ENCODE assay signal across 11 cellular contexts in genomic region chr15:75709458-75709857, GRCh38. TPM values are rescaled to one million over a fixed set of nuclear protein-coding genes. Genes with fewer than 3 reads are reported as not detected.
A peak's percentile ranks its signal among the peaks of the same experiment; 100 is the strongest.
DNase-seq lines count a peak whose midpoint lies in the region; ATAC-seq and TF ChIP-seq lines count a peak whose summit lies in the region.
"Not testable (repeated sequence)": the region's sequence is repeated elsewhere in the genome, so short reads cannot be mapped to it uniquely, and the experiment has no call there.
"Had no signal": no experiment of that assay in that cellular context is flagged by ENCODE, and none has a peak within 500 bp of the region (broad histone marks: within the 10 kb centered on the region; RNA-seq: fewer than 3 reads in every experiment).

No MANE protein-coding gene starts in this region.

- not testable (repeated sequence) for H3K27me3 ChIP-seq in SK-N-SH (ENCODE audit: insufficient read depth); rectal smooth muscle tissue (ENCODE audit: control insufficient read depth, insufficient read depth, low read length); thyroid gland
- H3K27me3 ChIP-seq in lower lobe of right lung (ENCODE audit: low read depth) = peaks cover 16% of the 10 kb centered on the region

- H4K20me1 ChIP-seq in SK-N-SH (ENCODE audit: insufficient read depth) = not testable (repeated sequence)

- not testable (repeated sequence) for H3K9me2 ChIP-seq in SK-N-SH

- intact Hi-C loops in lower lobe of right lung (cut with DNase I); thyroid gland (cut with DNase I): not testable (repeated sequence)

- not testable (repeated sequence) for ATAC-seq in lower lobe of right lung

- DNase-seq in AG10803 (ENCODE audit: low read depth) = peak; percentile 34
- DNase-seq in NCI-H1694 (lab: John Stamatoyannopoulos, UW) = peak; percentile 23
- peak; percentile 84 for DNase-seq in SK-N-SH
- DNase-seq in coronary artery (ENCODE audit: low spot score) = peak; percentile 95
- peak; percentile 35 to 60 for DNase-seq in foreskin fibroblast
- not testable (repeated sequence) for DNase-seq in lower lobe of right lung
- DNase-seq in thyroid gland = peak; percentile 22 to 35

- not testable (repeated sequence) for H3K79me2 ChIP-seq in SK-N-SH (ENCODE audit: insufficient read depth)

- TF ChIP-seq CTCF in AG10803 (conservative IDR thresholded peaks at IDR 0.05; ENCODE audit: low read length); SK-N-SH (IDR thresholded peaks at IDR 0.05); coronary artery (IDR thresholded peaks at IDR 0.05); foreskin fibroblast (IDR thresholded peaks at IDR 0.05; ENCODE audit: low read depth, low read length); lower lobe of right lung (IDR thresholded peaks at IDR 0.05); thyroid gland (IDR thresholded peaks at IDR 0.05): not testable (repeated sequence)

- not testable (repeated sequence) for H3K9ac ChIP-seq in SK-N-SH
- peak overlapping the region; percentile 49 for H3K9ac ChIP-seq in rectal smooth muscle tissue (ENCODE audit: low read length)

- not testable (repeated sequence) for H2AFZ ChIP-seq in SK-N-SH (ENCODE audit: low read depth)

- POLR2A ChIA-PET in SK-N-SH (lab: Yijun Ruan, JAX) = interaction anchor here (0.9 kb wide), 1 partner anchor 15 kb away, joined by 3 read pairs; no protein-coding TSS in a partner anchor

- H3K36me3 ChIP-seq in SK-N-SH (replicated peaks in 1 of 2; ENCODE audit: control insufficient read depth in 1 of 2, insufficient read depth in 2 of 2, low read length in 1 of 2); lower lobe of right lung; rectal smooth muscle tissue (ENCODE audit: control insufficient read depth, insufficient read depth, low read length); thyroid gland: not testable (repeated sequence)

- not testable (repeated sequence) for H3F3A ChIP-seq in SK-N-SH (replicated peaks; ENCODE audit: insufficient read depth)

- not testable (repeated sequence) for TF ChIP-seq RAD21 in SK-N-SH (IDR thresholded peaks at IDR 0.05; ENCODE audit: low read length)

- not testable (repeated sequence) for H3K4me3 ChIP-seq in AG10803 (ENCODE audit: low read length); SK-N-SH (ENCODE audit: low read depth in 2 of 2, low read length in 1 of 2); thyroid gland (replicated peaks in 1 of 3)
- H3K4me3 ChIP-seq in coronary artery (peak overlapping the region; percentile 66), foreskin fibroblast (ENCODE audit: low read depth in 1 of 2, low read length in 2 of 2) (peak overlapping the region; percentile 25 to 30), lower lobe of right lung (peak overlapping the region; percentile 11), rectal smooth muscle tissue (ENCODE audit: low read length) (peak overlapping the region; percentile 65)

- not testable (repeated sequence) for H3K9me3 ChIP-seq in SK-N-SH, lower lobe of right lung, thyroid gland

- not testable (repeated sequence) for H3K4me2 ChIP-seq in SK-N-SH

- H3K4me1 ChIP-seq in SK-N-SH (ENCODE audit: control insufficient read depth in 1 of 2, insufficient read depth in 2 of 2, low read depth in 1 of 2, low read length in 1 of 2) (peaks cover 2 to 30% of the 10 kb centered on the region in 2 experiments; a peak in 3 of 4 replicates), lower lobe of right lung (peaks cover 19% of the 10 kb centered on the region), rectal smooth muscle tissue (ENCODE audit: control insufficient read depth, insufficient read depth, low read length) (peaks cover 47% of the 10 kb centered on the region), thyroid gland (peaks cover 8 to 13% of the 10 kb centered on the region in 2 donors)

- WGBS in SK-N-SH (ENCODE audit: low lambda C conversion rate) = 76% methylated on average over 11 of the region's 15 CpGs
- WGBS in thyroid gland, 2 donors = 42 to 45% methylated on average over 13 of the region's 15 CpGs

- not testable (repeated sequence) for TF ChIP-seq POLR2A in thyroid gland (IDR thresholded peaks at IDR 0.05)

- peak overlapping the region in 1 of 2 experiments; percentile 23; a peak in 1 of 4 replicates for H3K27ac ChIP-seq in SK-N-SH (ENCODE audit: low read depth in 2 of 2, low read length in 1 of 2)
- H3K27ac ChIP-seq in coronary artery = peak overlapping the region; percentile 89 to 97
- not testable (repeated sequence) for H3K27ac ChIP-seq in lower lobe of right lung, thyroid gland
- H3K27ac ChIP-seq in rectal smooth muscle tissue (ENCODE audit: low read depth, low read length) = peak overlapping the region; percentile 99

- CTCF ChIA-PET in SK-N-SH (lab: Yijun Ruan, JAX) = interaction anchor here (1.2 kb wide), 1 partner anchor 23 kb away, joined by 6 read pairs; no protein-coding TSS in a partner anchor

- TF ChIP-seq EP300 in SK-N-SH (IDR thresholded peaks at IDR 0.05; ENCODE audit: borderline replicate concordance in 1 of 2, low read depth in 1 of 2, low read length in 1 of 2) = not testable (repeated sequence)

RNA-seq across cellular contexts. Expression of gene CSPG4, which starts 3.2 kb away (rescaled TPM):
- polyA plus RNA-seq in SK-N-SH (2012; rRNA removed) = 0.28 and 0.35 TPM in 2 replicates
- 0.08 and 0.17 TPM in 2 replicates for polyA plus RNA-seq in SK-N-SH (2012; cell fraction: cytosol; rRNA removed)
- 0.70 TPM in 2 replicates for polyA plus RNA-seq in SK-N-SH (2012; cell fraction: nucleus; rRNA removed)
- total RNA-seq in lower lobe of right lung (15.0 TPM), thyroid gland (10 to 100 TPM in 1 of 4 donors, 1 to 10 TPM in 3; 2.4 to 10.5 (median 3.2) TPM)
- total RNA-seq: activated CD4-positive, alpha-beta memory T cell treated with anti-CD3 and anti-CD28 coated beads for 36 hours; CD8-positive, alpha-beta memory T cell; T-helper 1 cell treated with Interleukin-12 subunit alpha and Interleukin-12 subunit beta and Interleukin-4 antibody, amounts not matched to agents 30 ng/mL and 1 ng/mL, for 36 hours had no signal
- polyA plus RNA-seq: CD8-positive, alpha-beta memory T cell had no signal
